In genomic region chr19:2634228-2634951, GRCh38 we compare ENCODE assay signal across 12 cellular contexts.
DNase-seq lines count a peak whose midpoint lies in the region; ATAC-seq and TF ChIP-seq lines count a peak whose summit lies in the region.
"Had no signal": no experiment of that assay in that cellular context is flagged by ENCODE, and none has a peak within 500 bp of the region (broad histone marks: within the 10 kb centered on the region; RNA-seq: fewer than 3 reads in every experiment).

No MANE protein-coding gene starts in this region.

- no peaks in the 10 kb centered on the region for H4K20me1 ChIP-seq in SK-N-SH (ENCODE audit: insufficient read depth)

- peaks cover 6% of the 10 kb centered on the region for H3F3A ChIP-seq in SK-N-SH (replicated peaks; ENCODE audit: insufficient read depth)

- H3K4me1 Mint-ChIP-seq in endodermal cell: peaks cover 5% of the 10 kb centered on the region

- 0 out of 2 replicates have a peak, but pooled peaks cover 4% of the 10 kb centered on the region for H3K9me3 ChIP-seq in SK-N-SH
- H3K9me3 ChIP-seq in endodermal cell (ENCODE audit: control insufficient read depth, low read length): peaks cover 13% of the 10 kb centered on the region
- peaks cover 7% of the 10 kb centered on the region for H3K9me3 ChIP-seq in lower lobe of right lung
- H3K9me3 ChIP-seq in upper lobe of right lung: no peaks in the 10 kb centered on the region

- H3K79me2 ChIP-seq in SK-N-SH (ENCODE audit: insufficient read depth): no peaks in the 10 kb centered on the region

- no peak overlapping the region for H3K4me3 Mint-ChIP-seq in endodermal cell
- H3K4me3 Mint-ChIP-seq: activated CD4-positive, alpha-beta T cell treated with anti-CD3 and anti-CD28 coated beads for 36 hours had no signal

- CTCF ChIA-PET in SK-N-SH (lab: Yijun Ruan, JAX): interaction anchor here (0.7 to 6.3 kb wide), 6 partner anchors 12 to 172 kb away, joined by 3 to 116 read pairs (median 4); no protein-coding TSS in a partner anchor

- no peaks in the 10 kb centered on the region for H3K36me3 ChIP-seq in SK-N-SH (replicated peaks in 1 of 2; ENCODE audit: control insufficient read depth in 1 of 2, insufficient read depth in 2 of 2, low read length in 1 of 2)
- H3K36me3 ChIP-seq in endodermal cell (ENCODE audit: control insufficient read depth, insufficient read depth, low read length): no peaks in the 10 kb centered on the region
- no peaks in the 10 kb centered on the region for H3K36me3 ChIP-seq in lower lobe of right lung
- H3K36me3 ChIP-seq in upper lobe of right lung: no peaks in the 10 kb centered on the region

- WGBS in SK-N-SH (ENCODE audit: low lambda C conversion rate): 53% methylated on average over 23 of the region's 28 CpGs
- WGBS in endodermal cell (ENCODE audit: insufficient coverage in 1 of 2, insufficient read length in 1 of 2), 2 experiments: 91 to 92% methylated on average over 27 to 28 of the region's 28 CpGs

- no peak for TF ChIP-seq RAD21 in SK-N-SH (IDR thresholded peaks at IDR 0.05; ENCODE audit: low read length)

- H3K9me3 Mint-ChIP-seq in endodermal cell: peaks cover 20% of the 10 kb centered on the region

- peaks cover 3% of the 10 kb centered on the region for H3K36me3 Mint-ChIP-seq in endodermal cell (ENCODE audit: low read depth)

- POLR2A ChIA-PET in SK-N-SH (lab: Yijun Ruan, JAX): no interaction called here

- no peak overlapping the region for H2AFZ ChIP-seq in SK-N-SH (ENCODE audit: low read depth)

- DNase-seq in SK-N-SH (no peak), endodermal cell (no peak), lower lobe of right lung (peak; percentile 89), upper lobe of right lung (peak; percentile 89)
- DNase-seq: activated CD4-positive, alpha-beta T cell treated with anti-CD3 and anti-CD28 coated beads for 36 hours; activated effector memory CD4-positive, alpha-beta T cell treated with Interleukin-2 at 50 U/mL for 16 hours; SHP77 treated with DMSO at 0.1 percent for 48 hours; stimulated activated CD8-positive, alpha-beta memory T cell treated with anti-CD3 and anti-CD28 coated beads, Interleukin-4, amount 100 ng/mL, for 48 hours had no signal

- intact Hi-C loops in lower lobe of right lung (cut with DNase I): no loop called here
- intact Hi-C loops in upper lobe of right lung (cut with DNase I): no loop called here

- no peaks in the 10 kb centered on the region for H3K9me2 ChIP-seq in SK-N-SH

- no peak for TF ChIP-seq EP300 in SK-N-SH (IDR thresholded peaks at IDR 0.05; ENCODE audit: borderline replicate concordance in 1 of 2, low read depth in 1 of 2, low read length in 1 of 2)

- H3K4me2 ChIP-seq in SK-N-SH: no peak overlapping the region

- H3K27me3 Mint-ChIP-seq in endodermal cell (ENCODE audit: insufficient read depth): peaks cover 10% of the 10 kb centered on the region

- H3K27ac Mint-ChIP-seq in endodermal cell: peak overlapping the region; percentile 61
- H3K27ac Mint-ChIP-seq: activated CD4-positive, alpha-beta T cell treated with anti-CD3 and anti-CD28 coated beads for 36 hours had no signal

- H3K27ac ChIP-seq in SK-N-SH (ENCODE audit: low read depth in 2 of 2, low read length in 1 of 2): no peak overlapping the region
- no peak overlapping the region for H3K27ac ChIP-seq in endodermal cell (ENCODE audit: low read depth, low read length)
- H3K27ac ChIP-seq in lower lobe of right lung: peak overlapping the region; percentile 91
- H3K27ac ChIP-seq in upper lobe of right lung: peak overlapping the region; percentile 88

- peaks cover 0 to 3% of the 10 kb centered on the region in 2 experiments; a peak in 1 of 4 replicates for H3K4me1 ChIP-seq in SK-N-SH (ENCODE audit: control insufficient read depth in 1 of 2, insufficient read depth in 2 of 2, low read depth in 1 of 2, low read length in 1 of 2)
- no peaks in the 10 kb centered on the region for H3K4me1 ChIP-seq in endodermal cell (ENCODE audit: control insufficient read depth, insufficient read depth, low read length)
- peaks cover 54% of the 10 kb centered on the region for H3K4me1 ChIP-seq in lower lobe of right lung
- H3K4me1 ChIP-seq in upper lobe of right lung: peaks cover 25% of the 10 kb centered on the region

- ATAC-seq in SK-N-SH treated with all-trans-retinoic acid at 6 μM for 48 hours (peak; percentile 16; the same call in 1 of the 3 replicates), lower lobe of right lung (peak; percentile 75 to 85), upper lobe of right lung (peak; percentile 66), HG03196 (IDR thresholded peaks at IDR 0.05; ENCODE audit: unreplicated experiment) (no peak), HG02642 (IDR thresholded peaks at IDR 0.05; ENCODE audit: poor library complexity, unreplicated experiment) (no peak), GM21825 (IDR thresholded peaks at IDR 0.05; ENCODE audit: unreplicated experiment) (no peak)
- ATAC-seq: activated CD4-positive, alpha-beta T cell treated with anti-CD3 and anti-CD28 coated beads for 36 hours had no signal

- TF ChIP-seq CTCF in SK-N-SH (IDR thresholded peaks at IDR 0.05) (no peak), endodermal cell (conservative IDR thresholded peaks at IDR 0.05) (no peak), lower lobe of right lung (IDR thresholded peaks at IDR 0.05) (no peak), upper lobe of right lung (IDR thresholded peaks at IDR 0.05) (no peak)

- H3K9ac ChIP-seq in SK-N-SH (no peak overlapping the region), endodermal cell (ENCODE audit: extremely low read depth, low read length, poor library complexity, severe bottlenecking) (no peak overlapping the region)

- H3K4me3 ChIP-seq in SK-N-SH (ENCODE audit: low read depth in 2 of 2, low read length in 1 of 2) (no peak overlapping the region), endodermal cell (ENCODE audit: low read length) (no peak overlapping the region), lower lobe of right lung (peak overlapping the region; percentile 48), upper lobe of right lung (peak overlapping the region; percentile 45)

- H3K27me3 ChIP-seq in SK-N-SH (ENCODE audit: insufficient read depth) (no peaks in the 10 kb centered on the region), endodermal cell (ENCODE audit: control insufficient read depth, insufficient read depth, low read length, poor library complexity, severe bottlenecking) (no peaks in the 10 kb centered on the region), lower lobe of right lung (ENCODE audit: low read depth) (no peaks in the 10 kb centered on the region), upper lobe of right lung (no peaks in the 10 kb centered on the region)

TF ChIP-seq in SK-N-SH treated with all-trans-retinoic acid at 6 μM for 48 hours, 23 proteins besides CTCF, POLR2A, EP300 and RAD21 (continues in another document):
- TF ChIP-seq ESRRG (CRISPR knock-in tag; IDR thresholded peaks at IDR 0.05): no peak
- no peak for TF ChIP-seq SNAI2 (CRISPR knock-in tag; IDR thresholded peaks at IDR 0.05)
- no peak for TF ChIP-seq ISL1 (CRISPR knock-in tag; IDR thresholded peaks at IDR 0.05)
- TF ChIP-seq PPARA (CRISPR knock-in tag; IDR thresholded peaks at IDR 0.05; ENCODE audit: borderline replicate concordance): no peak
- TF ChIP-seq ZC3H10 (CRISPR knock-in tag; IDR thresholded peaks at IDR 0.05): no peak

TF ChIP-seq in SK-N-SH, 30 proteins besides CTCF, POLR2A, EP300 and RAD21:
- TF ChIP-seq RXRA (IDR thresholded peaks at IDR 0.05; ENCODE audit: borderline replicate concordance, low read depth): no peak
- TF ChIP-seq SIN3A (IDR thresholded peaks at IDR 0.05; ENCODE audit: borderline replicate concordance, low read depth, low read length): no peak
- no peak for TF ChIP-seq SMC3 (IDR thresholded peaks at IDR 0.05; ENCODE audit: low read depth, low read length)
- no peak for TF ChIP-seq TEAD4 (IDR thresholded peaks at IDR 0.05; ENCODE audit: borderline replicate concordance, insufficient read depth)
- TF ChIP-seq GABPA (IDR thresholded peaks at IDR 0.05; ENCODE audit: low read depth): no peak
- no peak for TF ChIP-seq ELF1 (IDR thresholded peaks at IDR 0.05)
- TF ChIP-seq USF1 (IDR thresholded peaks at IDR 0.05; ENCODE audit: borderline replicate concordance, low read depth): no peak
- TF ChIP-seq FOSL2 (IDR thresholded peaks at IDR 0.05; ENCODE audit: borderline replicate concordance, low read depth): no peak
- TF ChIP-seq, protein P1, sequence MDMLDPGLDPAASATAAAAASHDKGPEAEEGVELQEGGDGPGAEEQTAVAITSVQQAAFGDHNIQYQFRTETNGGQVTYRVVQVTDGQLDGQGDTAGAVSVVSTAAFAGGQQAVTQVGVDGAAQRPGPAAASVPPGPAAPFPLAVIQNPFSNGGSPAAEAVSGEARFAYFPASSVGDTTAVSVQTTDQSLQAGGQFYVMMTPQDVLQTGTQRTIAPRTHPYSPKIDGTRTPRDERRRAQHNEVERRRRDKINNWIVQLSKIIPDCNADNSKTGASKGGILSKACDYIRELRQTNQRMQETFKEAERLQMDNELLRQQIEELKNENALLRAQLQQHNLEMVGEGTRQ (IDR thresholded peaks at IDR 0.05; ENCODE audit: borderline replicate concordance, low read depth, low read length): no peak

Comparison
In these comparisons a context has a peak if more than half of its experiments do, and no peak if none do; other contexts are left out.
1. ATAC-seq: peak in SK-N-SH treated with all-trans-retinoic acid at 6 μM for 48 hours (single experiment), lower lobe of right lung (2 of 2) and upper lobe of right lung (single experiment); none in HG03196 (single experiment), HG02642 (single experiment) and GM21825 (single experiment).
2. DNase-seq: peak in lower lobe of right lung (single experiment) and upper lobe of right lung (single experiment); none in SK-N-SH (single experiment) and endodermal cell (single experiment).
3. H3K27ac ChIP-seq: peak in lower lobe of right lung (single experiment) and upper lobe of right lung (single experiment); none in SK-N-SH (0 of 2) and endodermal cell (single experiment).
4. H3K4me3 ChIP-seq: peak in lower lobe of right lung (single experiment) and upper lobe of right lung (single experiment); none in SK-N-SH (0 of 2) and endodermal cell (single experiment).